In the genomic region with DNA sequence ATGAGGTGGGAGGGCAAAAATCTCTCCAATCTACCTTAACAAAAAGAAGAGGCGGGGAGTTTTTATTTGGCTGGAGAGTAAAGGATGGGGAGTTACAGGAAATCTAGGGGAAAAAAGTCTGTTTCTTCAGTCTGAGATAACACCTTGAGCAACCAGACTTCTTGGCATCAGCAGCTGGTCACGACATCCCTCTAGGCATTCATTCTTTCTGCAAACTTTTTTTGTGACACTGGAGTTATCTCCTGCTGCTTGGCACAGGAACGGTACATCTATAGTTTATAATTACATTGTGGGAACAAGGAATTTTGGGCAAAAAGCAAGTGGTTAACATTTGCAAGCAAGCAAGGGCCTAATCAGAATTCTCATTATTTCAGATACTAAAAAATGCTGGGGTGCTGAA, we compare ENCODE assay signal across 27 cellular contexts. TPM values are rescaled to one million over a fixed set of nuclear protein-coding genes. Genes with fewer than 3 reads are reported as not detected.
DNase-seq lines count a peak whose midpoint lies in the region; ATAC-seq, FAIRE-seq and TF ChIP-seq lines count a peak whose summit lies in the region.
"Had no signal": no experiment of that assay in that cellular context is flagged by ENCODE, and none has a peak within 500 bp of the region (broad histone marks: within the 10 kb centered on the region; RNA-seq: fewer than 3 reads in every experiment).

No MANE protein-coding gene starts in this region.

- TF ChIP-seq RAD21 in HepG2 (CRISPR knock-in tag; IDR thresholded peaks at IDR 0.05), result no peak

- H4K91ac ChIP-seq in mesenchymal stem cell (ENCODE audit: low read length), result no peak overlapping the region

- CTCF ChIA-PET in CD4-positive, alpha-beta memory T cell (lab: Charles Lee; ENCODE audit: partially characterized antibody), result interaction anchor here (0.6 to 2.7 kb wide), 8 partner anchors 7 to 372 kb away, joined by 3 to 10 read pairs (median 4); no protein-coding TSS in a partner anchor
- CTCF ChIA-PET in CD8-positive, alpha-beta memory T cell (lab: Charles Lee), result interaction anchor here (0.8 to 2.6 kb wide), 5 partner anchors 28 to 372 kb away, joined by 3 to 14 read pairs (median 4); no protein-coding TSS in a partner anchor
- CTCF ChIA-PET in T-cell (lab: Charles Lee), result interaction anchor here in 1 of 2 donors (1.0 to 1.1 kb wide), 2 partner anchors 8 to 104 kb away, joined by 4 to 5 read pairs; no protein-coding TSS in a partner anchor
- CTCF ChIA-PET in HepG2 (lab: Yijun Ruan, JAX; ENCODE audit: low intra/inter-chr PET ratio, low total read pairs), result interaction anchor here (3.2 kb wide), 1 partner anchor 371 kb away, joined by 50 read pairs; no protein-coding TSS in a partner anchor

- no peak for DNase-seq in CD4-positive, alpha-beta memory T cell
- DNase-seq in CD8-positive, alpha-beta memory T cell, result no peak
- DNase-seq in T-cell, result no peak
- peak; percentile 44 for DNase-seq in fibroblast of pulmonary artery (ENCODE audit: low read depth)
- DNase-seq in mesenchymal stem cell, result no peak
- no peak for DNase-seq in HepG2 (ENCODE audit: low spot score)
- DNase-seq in NCI-H446 treated with DMSO at 0.1 percent for 48 hours (lab: John Stamatoyannopoulos, UW), result no peak
- no peak for DNase-seq in Karpas-422
- DNase-seq: AML-193; CD4-positive, alpha-beta T cell; DMS 273 treated with DMSO at 0.1 percent for 48 hours; DMS79; GF-D8; GM23248; H7; MM.1S; NCI-H1694; NCI-H2029 treated with DMSO at 0.1 percent for 48 hours; NCI-H510A; NCI-H69; SIG-M5 had no signal

- in situ Hi-C loops in HepG2 (cut with HindIII; ENCODE audit: extremely low pct_ligation_motif_present, low pct_unique_long_range_greater_than_20kb), result loop anchor here (5.0 to 10.0 kb wide), 3 partner anchors 178 to 372 kb away; no protein-coding TSS in a partner anchor

- H4K8ac ChIP-seq in mesenchymal stem cell (ENCODE audit: low read length), result no peak overlapping the region

- no peak overlapping the region for H2BK15ac ChIP-seq in mesenchymal stem cell (ENCODE audit: low read depth, poor library complexity, severe bottlenecking)

- H2AK5ac ChIP-seq in mesenchymal stem cell (ENCODE audit: low read length, severe bottlenecking), result no peak overlapping the region

- no peaks in the 10 kb centered on the region for H3K27me3 ChIP-seq in CD4-positive, alpha-beta memory T cell (ENCODE audit: insufficient read depth, low read length)
- no peaks in the 10 kb centered on the region for H3K27me3 ChIP-seq in CD8-positive, alpha-beta memory T cell (ENCODE audit: insufficient read depth, low read length, poor library complexity, severe bottlenecking)
- peaks cover 0 to 13% of the 10 kb centered on the region in 2 experiments for H3K27me3 ChIP-seq in mesenchymal stem cell (ENCODE audit: control insufficient read depth in 1 of 2, insufficient read depth in 1 of 2, low read length in 2 of 2)
- no peaks in the 10 kb centered on the region for H3K27me3 ChIP-seq in HepG2 (ENCODE audit: control insufficient read depth in 1 of 2, insufficient read depth in 2 of 2, low read length in 2 of 2)
- no peaks in the 10 kb centered on the region for H3K27me3 ChIP-seq in Karpas-422 (ENCODE audit: low read length)
- H3K27me3 ChIP-seq: BLaER1 treated with 17β-estradiol and CSF1 and Interleukin-3, amounts not matched to agents 10 nM and 100 nM had no signal

- H3K9ac ChIP-seq in mesenchymal stem cell (ENCODE audit: low read length) (no peak overlapping the region), HepG2 (ENCODE audit: insufficient read depth, low read depth, low read length) (no peak overlapping the region), Karpas-422 (ENCODE audit: low read length) (no peak overlapping the region)
- H3K9ac ChIP-seq: BLaER1 treated with 17β-estradiol and CSF1 and Interleukin-3, amounts not matched to agents 10 nM and 100 nM; GM23248 had no signal

- BruUV-seq in HepG2 (replicated peaks; lab: Mats Ljungman, UMichigan), result no TSS peak

- H2BK5ac ChIP-seq in mesenchymal stem cell (ENCODE audit: low read depth, low read length, poor library complexity, severe bottlenecking), result no peak overlapping the region

- H3K23ac ChIP-seq in mesenchymal stem cell (ENCODE audit: low read length in 2 of 2), result no peak overlapping the region

- H3K36me3 ChIP-seq in CD4-positive, alpha-beta memory T cell (ENCODE audit: insufficient read depth, low read length), result no peaks in the 10 kb centered on the region
- no peaks in the 10 kb centered on the region for H3K36me3 ChIP-seq in CD8-positive, alpha-beta memory T cell (ENCODE audit: insufficient read depth, low read length)
- H3K36me3 ChIP-seq in mesenchymal stem cell (ENCODE audit: control insufficient read depth in 1 of 2, insufficient read depth in 2 of 2, low read depth in 1 of 2, low read length in 2 of 2), result no peaks in the 10 kb centered on the region
- H3K36me3 ChIP-seq in HepG2 (replicated peaks in 1 of 2; ENCODE audit: control insufficient read depth in 1 of 2, insufficient read depth in 2 of 2, low read length in 2 of 2), result no peaks in the 10 kb centered on the region
- H3K36me3 ChIP-seq in Karpas-422 (ENCODE audit: insufficient read depth, low read length), result no peaks in the 10 kb centered on the region
- H3K36me3 ChIP-seq: BLaER1 treated with 17β-estradiol and CSF1 and Interleukin-3, amounts not matched to agents 10 nM and 100 nM had no signal

- peak overlapping the region in 4 of 8 donors; percentile 19 to 65 (median 42) for H3K4me3 Mint-ChIP-seq in CD4-positive, alpha-beta memory T cell
- H3K4me3 Mint-ChIP-seq in CD8-positive, alpha-beta memory T cell, result peak overlapping the region in 6 of 7 donors; percentile 20 to 66 (median 46)
- no peak overlapping the region for H3K4me3 Mint-ChIP-seq in T-cell
- H3K4me3 Mint-ChIP-seq: CD4-positive, alpha-beta T cell had no signal

- no peak overlapping the region for H3K4me3 ChIP-seq in CD4-positive, alpha-beta memory T cell (ENCODE audit: low read length in 2 of 2)
- H3K4me3 ChIP-seq in CD8-positive, alpha-beta memory T cell (ENCODE audit: low read length), result no peak overlapping the region
- no peak overlapping the region for H3K4me3 ChIP-seq in fibroblast of pulmonary artery (replicated peaks; ENCODE audit: low read depth, low read length)
- H3K4me3 ChIP-seq in mesenchymal stem cell (ENCODE audit: insufficient read depth in 1 of 2, low read depth in 1 of 2, low read length in 2 of 2), result no peak overlapping the region
- no peak overlapping the region for H3K4me3 ChIP-seq in HepG2 (replicated peaks in 1 of 3; ENCODE audit: insufficient read depth in 1 of 3, low read depth in 2 of 3, low read length in 3 of 3)
- H3K4me3 ChIP-seq in Karpas-422 (ENCODE audit: low read length), result no peak overlapping the region
- H3K4me3 ChIP-seq: A549; BLaER1 treated with 17β-estradiol and CSF1 and Interleukin-3, amounts not matched to agents 10 nM and 100 nM; GM23248; SK-N-MC had no signal

- POLR2A ChIA-PET in CD4-positive, alpha-beta memory T cell (lab: Charles Lee; ENCODE audit: partially characterized antibody), result interaction anchor here (1.1 kb wide), 2 partner anchors 8 to 50 kb away, joined by 3 to 4 read pairs; no protein-coding TSS in a partner anchor
- POLR2A ChIA-PET in CD8-positive, alpha-beta memory T cell (lab: Charles Lee), result interaction anchor here (0.7 kb wide), 1 partner anchor 145 kb away, joined by 3 read pairs; no protein-coding TSS in a partner anchor
- POLR2A ChIA-PET in T-cell (lab: Charles Lee) (no interaction called here), HepG2 (lab: Yijun Ruan, JAX) (no interaction called here)

- TF ChIP-seq CTCF in fibroblast of pulmonary artery (IDR thresholded peaks at IDR 0.05; ENCODE audit: low read length, missing control alignments) (no peak), HepG2 (CRISPR knock-in tag; IDR thresholded peaks at IDR 0.05) (no peak)

- ATAC-seq in T-cell (replicated peaks in 1 of 4), result no peak
- no peak for ATAC-seq in HepG2
- ATAC-seq: A549, Panc1 had no signal

- H2AFZ ChIP-seq in mesenchymal stem cell (ENCODE audit: low read depth, low read length) (no peak overlapping the region), HepG2 (ENCODE audit: low read length) (no peak overlapping the region), Karpas-422 (ENCODE audit: low read length) (no peak overlapping the region)
- H2AFZ ChIP-seq: GM23248 had no signal

- no peaks in the 10 kb centered on the region for H3K79me2 ChIP-seq in HepG2 (ENCODE audit: insufficient read depth, low read length)
- H3K79me2 ChIP-seq in Karpas-422 (ENCODE audit: low read length), result no peaks in the 10 kb centered on the region

- H3K4me2 ChIP-seq in mesenchymal stem cell (ENCODE audit: low read length, poor library complexity, severe bottlenecking) (no peak overlapping the region), HepG2 (ENCODE audit: low read depth, low read length) (no peak overlapping the region), Karpas-422 (ENCODE audit: low read depth, low read length, poor library complexity, severe bottlenecking) (no peak overlapping the region)
- H3K4me2 ChIP-seq: A549; BLaER1 treated with 17β-estradiol and CSF1 and Interleukin-3, amounts not matched to agents 10 nM and 100 nM had no signal

- H3K4ac ChIP-seq in mesenchymal stem cell (ENCODE audit: low read depth in 1 of 2, low read length in 2 of 2), result no peak overlapping the region

- H3K27me3 Mint-ChIP-seq in CD4-positive, alpha-beta memory T cell, result peaks cover 1 to 3% of the 10 kb centered on the region in 2 donors
- H3K27me3 Mint-ChIP-seq in CD8-positive, alpha-beta memory T cell, result no peaks in the 10 kb centered on the region
- H3K27me3 Mint-ChIP-seq in T-cell, result peaks cover 3 to 12% of the 10 kb centered on the region in 2 donors

- no peak overlapping the region for H3K14ac ChIP-seq in mesenchymal stem cell (ENCODE audit: low read length in 2 of 2)

- H3K9me3 Mint-ChIP-seq in CD4-positive, alpha-beta memory T cell, result no peaks in the 10 kb centered on the region
- peaks cover 0 to 5% (median 0%) of the 10 kb centered on the region in 5 donors for H3K9me3 Mint-ChIP-seq in CD8-positive, alpha-beta memory T cell
- no peaks in the 10 kb centered on the region for H3K9me3 Mint-ChIP-seq in T-cell
- H3K9me3 Mint-ChIP-seq: CD4-positive, alpha-beta T cell had no signal

- no peaks in the 10 kb centered on the region for H3K36me3 Mint-ChIP-seq in CD4-positive, alpha-beta memory T cell
- peaks cover 0 to 26% (median 0%) of the 10 kb centered on the region in 3 donors for H3K36me3 Mint-ChIP-seq in CD8-positive, alpha-beta memory T cell
- no peaks in the 10 kb centered on the region for H3K36me3 Mint-ChIP-seq in T-cell

- H4K20me1 ChIP-seq in HepG2 (ENCODE audit: insufficient read depth, low read length) (no peaks in the 10 kb centered on the region), Karpas-422 (ENCODE audit: insufficient read depth, low read depth, low read length) (no peaks in the 10 kb centered on the region)
- H4K20me1 ChIP-seq: BLaER1 treated with 17β-estradiol and CSF1 and Interleukin-3, amounts not matched to agents 10 nM and 100 nM had no signal

- H3K27ac Mint-ChIP-seq in CD4-positive, alpha-beta memory T cell, result peak overlapping the region; percentile 26 to 89 (median 78)
- H3K27ac Mint-ChIP-seq in CD8-positive, alpha-beta memory T cell, result peak overlapping the region; percentile 57 to 94 (median 84)
- H3K27ac Mint-ChIP-seq in T-cell, result peak overlapping the region; percentile 53 to 59
- H3K27ac Mint-ChIP-seq: CD4-positive, alpha-beta T cell had no signal

- intact Hi-C loops in CD4-positive, alpha-beta memory T cell (cut with micrococcal nuclease), result loop anchor here (5.0 kb wide), 1 partner anchor 38 kb away; no protein-coding TSS in a partner anchor
- intact Hi-C loops in HepG2 (cut with micrococcal nuclease; ENCODE audit: unreplicated experiment), result loop anchor here (5.0 to 10.0 kb wide), 3 partner anchors 82 to 437 kb away; no protein-coding TSS in a partner anchor

- peaks cover 6% of the 10 kb centered on the region for H3K4me1 ChIP-seq in CD4-positive, alpha-beta memory T cell (ENCODE audit: insufficient read depth, low read length)
- no peaks in the 10 kb centered on the region for H3K4me1 ChIP-seq in CD8-positive, alpha-beta memory T cell (ENCODE audit: insufficient read depth, low read length)
- H3K4me1 ChIP-seq in mesenchymal stem cell (ENCODE audit: control insufficient read depth, insufficient read depth, low read depth, low read length) (peaks cover 1% of the 10 kb centered on the region), HepG2 (ENCODE audit: insufficient read depth, low read length) (no peaks in the 10 kb centered on the region), Karpas-422 (ENCODE audit: low read length) (peaks cover 9% of the 10 kb centered on the region)
- H3K4me1 ChIP-seq: A549 had no signal

- no peak overlapping the region for H3K18ac ChIP-seq in mesenchymal stem cell (ENCODE audit: low read depth in 1 of 2, low read length in 2 of 2)

- H3K9me3 ChIP-seq in CD4-positive, alpha-beta memory T cell (ENCODE audit: control insufficient read depth in 1 of 2, low read length in 2 of 2), result no peaks in the 10 kb centered on the region
- H3K9me3 ChIP-seq in CD8-positive, alpha-beta memory T cell (ENCODE audit: low read length), result no peaks in the 10 kb centered on the region
- H3K9me3 ChIP-seq in mesenchymal stem cell (ENCODE audit: control insufficient read depth, low read length), result no peaks in the 10 kb centered on the region
- H3K9me3 ChIP-seq in HepG2 (ENCODE audit: low read length), result no peaks in the 10 kb centered on the region
- no peaks in the 10 kb centered on the region for H3K9me3 ChIP-seq in Karpas-422 (ENCODE audit: low read length)
- H3K9me3 ChIP-seq: A549 had no signal

- 82% methylated on average over 2 of the region's 3 CpGs for WGBS in mesenchymal stem cell
- 69% methylated on average over 3 of the region's 3 CpGs for WGBS in HepG2 (ENCODE audit: low lambda C conversion rate)

- no peak overlapping the region for H2BK12ac ChIP-seq in mesenchymal stem cell (ENCODE audit: low read length in 2 of 2)

- H3K9me2 ChIP-seq in Karpas-422 (replicated peaks; ENCODE audit: insufficient read depth, low read length), result no peaks in the 10 kb centered on the region

- H2BK120ac ChIP-seq in mesenchymal stem cell (ENCODE audit: low read depth, low read length), result no peak overlapping the region

- TF ChIP-seq POLR2A in HepG2 (IDR thresholded peaks at IDR 0.05; ENCODE audit: insufficient read depth in 1 of 2, low read depth in 2 of 2, low read length in 2 of 2), result no peak

- peaks cover 3 to 19% (median 12%) of the 10 kb centered on the region in 4 donors for H3K4me1 Mint-ChIP-seq in CD4-positive, alpha-beta memory T cell
- H3K4me1 Mint-ChIP-seq in CD8-positive, alpha-beta memory T cell, result peaks cover 29 to 49% (median 33%) of the 10 kb centered on the region in 3 donors
- peaks cover 0 to 14% (median 13%) of the 10 kb centered on the region in 3 donors for H3K4me1 Mint-ChIP-seq in T-cell

- FAIRE-seq in HepG2 (lab: Jason Lieb, UNC), result no peak
- FAIRE-seq: A549, GM12892 had no signal

- no peaks in the 10 kb centered on the region for H3K79me1 ChIP-seq in mesenchymal stem cell (replicated peaks; ENCODE audit: low read length, poor library complexity, severe bottlenecking)

- TF ChIP-seq EP300 in HepG2 (IDR thresholded peaks at IDR 0.05; ENCODE audit: low read depth in 2 of 2, low read length in 2 of 2), result no peak
- no peak for TF ChIP-seq EP300 in HepG2 (CRISPR knock-in tag; IDR thresholded peaks at IDR 0.05; ENCODE audit: borderline replicate concordance)

- H3K27ac ChIP-seq in CD4-positive, alpha-beta memory T cell (ENCODE audit: low read depth, low read length), result no peak overlapping the region
- H3K27ac ChIP-seq in CD8-positive, alpha-beta memory T cell (ENCODE audit: low read depth, low read length), result no peak overlapping the region
- H3K27ac ChIP-seq in mesenchymal stem cell (ENCODE audit: low read length, poor library complexity, severe bottlenecking), result no peak overlapping the region
- H3K27ac ChIP-seq in HepG2 (ENCODE audit: extremely low read length, insufficient read depth, low read length), result no peak overlapping the region
- no peak overlapping the region for H3K27ac ChIP-seq in Karpas-422 (ENCODE audit: low read length)
- H3K27ac ChIP-seq: A549; BLaER1 treated with 17β-estradiol and CSF1 and Interleukin-3, amounts not matched to agents 10 nM and 100 nM; GM23248; HL-60; SK-N-MC had no signal

RNA-seq across cellular contexts. Expression of gene IFNGR1, which starts 50.6 kb away (rescaled TPM):
- 10 to 100 TPM; 38.3 to 38.8 TPM for total RNA-seq in CD4-positive, alpha-beta memory T cell
- 10 to 100 TPM; 41.0 to 57.9 TPM for polyA plus RNA-seq in CD4-positive, alpha-beta memory T cell
- total RNA-seq in CD8-positive, alpha-beta memory T cell, result 10 to 100 TPM; 18.9 to 19.9 TPM
- polyA plus RNA-seq in CD8-positive, alpha-beta memory T cell, result 80.0 TPM
- 10 to 100 TPM; 23.6 to 42.4 (median 28.5) TPM for total RNA-seq in T-cell
- polyA plus RNA-seq in mesenchymal stem cell (2013, experiment 1 of 2), result 41.2 TPM
- 43.6 TPM for polyA plus RNA-seq in mesenchymal stem cell (2013, experiment 2 of 2)
- 48.9 and 82.8 TPM in 2 replicates for total RNA-seq in HepG2 (2016; rRNA removed; fragmentation: Illumina TruSeq; extraction: Trizol)
- total RNA-seq in HepG2 (2016; cell fraction: cytosol; rRNA removed; fragmentation: Illumina TruSeq; extraction: Trizol; ENCODE audit: low read depth), result 8.4 and 9.4 TPM in 2 replicates
- 45.8 and 85.1 TPM in 2 replicates for total RNA-seq in HepG2 (2016; cell fraction: insoluble cytoplasmic fraction; rRNA removed; fragmentation: Illumina TruSeq; extraction: Trizol)
- 20.8 and 24.3 TPM in 2 replicates for total RNA-seq in HepG2 (2016; cell fraction: membrane; rRNA removed; fragmentation: Illumina TruSeq; extraction: Trizol)
- 88.6 and 101 TPM in 2 replicates for total RNA-seq in HepG2 (2016; cell fraction: nucleus; rRNA removed; fragmentation: Illumina TruSeq; extraction: Trizol)
- polyA plus RNA-seq in HepG2 (2011; rRNA removed), result 71.6 and 87.8 TPM in 2 replicates
- polyA plus RNA-seq in HepG2 (2011; cell fraction: cytosol; rRNA removed), result 34.2 and 50.3 TPM in 2 replicates
- 31.2 and 32.5 TPM in 2 replicates for polyA plus RNA-seq in HepG2 (2011; cell fraction: nucleus; rRNA removed)
- 50.2 and 52.0 TPM in 2 replicates for polyA plus RNA-seq in HepG2 (2012)
- polyA plus RNA-seq in HepG2 (2016; cell fraction: cytosol; fragmentation: Illumina TruSeq; extraction: Trizol; ENCODE audit: low read depth), result 4.8 and 5.5 TPM in 2 replicates
- polyA plus RNA-seq in HepG2 (2016; cell fraction: insoluble cytoplasmic fraction; fragmentation: Illumina TruSeq; extraction: Trizol; ENCODE audit: low read depth), result 37.4 and 39.7 TPM in 2 replicates
- polyA plus RNA-seq in HepG2 (2016; cell fraction: membrane; fragmentation: Illumina TruSeq; extraction: Trizol; ENCODE audit: low read depth), result 10.2 and 10.4 TPM in 2 replicates
- polyA plus RNA-seq in HepG2 (2016; cell fraction: nucleus; fragmentation: Illumina TruSeq; extraction: Trizol; ENCODE audit: insufficient read depth, low read depth), result 112 and 116 TPM in 2 replicates
- 37.9 and 170 TPM in 2 replicates for polyA minus RNA-seq in HepG2 (2011; rRNA and poly(A)+ RNA removed; ENCODE audit: low replicate concordance)
- 54.0 and 55.4 TPM in 2 replicates for polyA minus RNA-seq in HepG2 (2011; cell fraction: cytosol; rRNA and poly(A)+ RNA removed)
- 95.2 and 116 TPM in 2 replicates for polyA minus RNA-seq in HepG2 (2011; cell fraction: nucleus; rRNA and poly(A)+ RNA removed)
- 36.0 and 76.9 TPM in 2 replicates for total RNA-seq in Karpas-422 (2014; rRNA removed; shearing (Covaris generic); ENCODE audit: low replicate concordance)

Comparison
In these comparisons a context has a peak if more than half of its experiments do, and no peak if none do; other contexts are left out.
1. H3K4me3 Mint-ChIP-seq: peak in CD8-positive, alpha-beta memory T cell (6 of 7); none in T-cell (0 of 3).
2. POLR2A ChIA-PET loops: an anchor here in CD4-positive, alpha-beta memory T cell (1.1 kb wide) and CD8-positive, alpha-beta memory T cell (0.7 kb wide); none called in T-cell and HepG2.
3. Peak in every context shown above with its lines, with median percentiles within 50 percentile points of each other: H3K27ac Mint-ChIP-seq.